Comparison of ENCODE assay signal across 9 cellular contexts in genomic region chr7:111113263-111114017, GRCh38. TPM values are rescaled to one million over a fixed set of nuclear protein-coding genes. Genes with fewer than 3 reads are reported as not detected.
DNase-seq lines count a peak whose midpoint lies in the region; ATAC-seq and TF ChIP-seq lines count a peak whose summit lies in the region.
"Had no signal": no experiment of that assay in that cellular context is flagged by ENCODE, and none has a peak within 500 bp of the region (broad histone marks: within the 10 kb centered on the region; RNA-seq: fewer than 3 reads in every experiment).

No MANE protein-coding gene starts in this region.

- H3K4me1 ChIP-seq in liver (ENCODE audit: control insufficient read depth in 4 of 4, insufficient read depth in 4 of 4, low read length in 3 of 4) = peaks cover 0 to 3% (median 2%) of the 10 kb centered on the region in 4 donors
- H3K4me1 ChIP-seq in vagina = peaks cover 2% of the 10 kb centered on the region

- POLR2A ChIA-PET in HEK293T (lab: Yijun Ruan, JAX) = no interaction called here
- POLR2A ChIA-PET in activated CD8-positive, alpha-beta T cell treated with anti-CD3 and anti-CD28 coated beads for 36 hours (lab: Charles Lee) = interaction anchor here (0.6 kb wide), 1 partner anchor 21 kb away, joined by 3 read pairs; no protein-coding TSS in a partner anchor

- peaks cover 67% of the 10 kb centered on the region for H3K36me3 Mint-ChIP-seq in activated CD8-positive, alpha-beta T cell treated with anti-CD3 and anti-CD28 coated beads for 36 hours (ENCODE audit: low read depth)

- 69% methylated on average over 1 of the region's 1 CpG for WGBS in liver

- H3K36me3 ChIP-seq in liver (ENCODE audit: control insufficient read depth in 4 of 4, insufficient read depth in 3 of 4, low read depth in 1 of 4, low read length in 3 of 4) (no peaks in the 10 kb centered on the region), vagina (no peaks in the 10 kb centered on the region)

- CTCF ChIA-PET in HEK293T (lab: Yijun Ruan, JAX) = no interaction called here
- CTCF ChIA-PET in activated CD8-positive, alpha-beta T cell treated with anti-CD3 and anti-CD28 coated beads for 36 hours (lab: Charles Lee) = interaction anchor here (3.2 kb wide), 1 partner anchor 15 kb away, joined by 17 read pairs; no protein-coding TSS in a partner anchor

- H3K27ac Mint-ChIP-seq in activated CD8-positive, alpha-beta T cell treated with anti-CD3 and anti-CD28 coated beads for 36 hours = peak overlapping the region; percentile 83

- no peak for TF ChIP-seq CTCF in activated CD8-positive, alpha-beta T cell treated with anti-CD3 and anti-CD28 coated beads for 36 hours (IDR thresholded peaks at IDR 0.05)
- TF ChIP-seq CTCF in liver (IDR thresholded peaks at IDR 0.05; ENCODE audit: low read depth, low read length, missing input control) (no peak), vagina (IDR thresholded peaks at IDR 0.05) (no peak)

- peaks cover 1% of the 10 kb centered on the region for H3K9me3 Mint-ChIP-seq in activated CD8-positive, alpha-beta T cell treated with anti-CD3 and anti-CD28 coated beads for 36 hours

- H3K27ac ChIP-seq in liver (ENCODE audit: low read depth in 1 of 2, low read length in 2 of 2) (no peak overlapping the region), vagina (no peak overlapping the region)

- no peak for TF ChIP-seq POLR2A in vagina (IDR thresholded peaks at IDR 0.05)

- no peaks in the 10 kb centered on the region for H3K9me3 ChIP-seq in liver (ENCODE audit: control insufficient read depth in 4 of 4, low read length in 3 of 4)
- no peaks in the 10 kb centered on the region for H3K9me3 ChIP-seq in vagina

- no peak overlapping the region for H3K9ac ChIP-seq in liver (ENCODE audit: low read depth in 1 of 2, low read length in 2 of 2)

- peaks cover 47% of the 10 kb centered on the region for H3K4me1 Mint-ChIP-seq in activated CD8-positive, alpha-beta T cell treated with anti-CD3 and anti-CD28 coated beads for 36 hours (ENCODE audit: low read depth)

- TF ChIP-seq RAD21 in liver (IDR thresholded peaks at IDR 0.05) = no peak

- H3K4me3 ChIP-seq in liver (ENCODE audit: low read depth in 1 of 3, low read length in 3 of 3) = no peak overlapping the region
- H3K4me3 ChIP-seq in vagina = no peak overlapping the region

- H3K27me3 Mint-ChIP-seq in activated CD8-positive, alpha-beta T cell treated with anti-CD3 and anti-CD28 coated beads for 36 hours = no peaks in the 10 kb centered on the region

- DNase-seq in ELR (ENCODE audit: low read depth) = peak; percentile 70
- no peak for DNase-seq in HEK293T (ENCODE audit: extremely low spot score)
- no peak for DNase-seq in activated CD8-positive, alpha-beta T cell treated with anti-CD3 and anti-CD28 coated beads for 36 hours
- DNase-seq in SHP77 treated with DMSO at 0.1 percent for 48 hours (lab: John Stamatoyannopoulos, UW) = no peak
- DNase-seq in vagina (ENCODE audit: extremely low spot score in 2 of 2) = no peak
- DNase-seq in NCI-H128 (lab: John Stamatoyannopoulos, UW; ENCODE audit: unreplicated experiment) = no peak
- no peak for DNase-seq in T-helper 2 cell
- DNase-seq: NCI-H2107 had no signal

- peak; percentile 76 for ATAC-seq in activated CD8-positive, alpha-beta T cell treated with anti-CD3 and anti-CD28 coated beads for 36 hours

- H3K4me3 Mint-ChIP-seq in activated CD8-positive, alpha-beta T cell treated with anti-CD3 and anti-CD28 coated beads for 36 hours = no peak overlapping the region

- intact Hi-C loops in activated CD8-positive, alpha-beta T cell treated with anti-CD3 and anti-CD28 coated beads for 36 hours (cut with micrococcal nuclease) = no loop called here
- intact Hi-C loops in vagina (cut with DNase I) = no loop called here

- H3K27me3 ChIP-seq in liver (ENCODE audit: control insufficient read depth in 4 of 4, insufficient read depth in 4 of 4, low read length in 3 of 4) = no peaks in the 10 kb centered on the region
- H3K27me3 ChIP-seq in vagina = no peaks in the 10 kb centered on the region

TF ChIP-seq in HEK293T, 16 proteins besides CTCF, POLR2A, EP300 and RAD21:
- TF ChIP-seq PKNOX1 (IDR thresholded peaks at IDR 0.05) (peak; percentile 53), NFRKB (IDR thresholded peaks at IDR 0.05) (no peak)
TF ChIP-seq in HEK293T: peak in this region for 1.

TF ChIP-seq in liver, 16 proteins besides CTCF, POLR2A, EP300 and RAD21:
- TF ChIP-seq HNF4A (conservative IDR thresholded peaks at IDR 0.05) (no peak), FOXA1 (IDR thresholded peaks at IDR 0.05) (no peak), TAF1 (conservative IDR thresholded peaks at IDR 0.05) (no peak), EGR1 (IDR thresholded peaks at IDR 0.05; ENCODE audit: low read depth in 2 of 2) (no peak), RXRA (IDR thresholded peaks at IDR 0.05) (no peak), JUND (IDR thresholded peaks at IDR 0.05) (peak; percentile 47 to 49)

RNA-seq across cellular contexts. Expression of gene LRRN3, which starts 22.5 kb away (rescaled TPM):
- total RNA-seq in activated CD8-positive, alpha-beta T cell treated with anti-CD3 and anti-CD28 coated beads for 36 hours = 10 to 100 TPM; 32.5 to 34.8 TPM
- total RNA-seq in liver = 1 to 10 TPM in 1 of 2 donors, under 1 TPM in 1; 0.25 to 1.1 TPM
- under 1 TPM; 0.18 to 0.39 TPM for polyA plus RNA-seq in liver
- total RNA-seq in vagina = 0.98 TPM

Comparison
In these comparisons a context has a peak if more than half of its experiments do, and no peak if none do; other contexts are left out.
1. RNA of gene LRRN3, which starts 22.5 kb away (total RNA-seq): 32.5 to 34.8 TPM in activated CD8-positive, alpha-beta T cell treated with anti-CD3 and anti-CD28 coated beads for 36 hours; 0.25 to 1.1 TPM in liver and 0.98 TPM in vagina (single experiment); every median in the first group is over 10 times any median in the second.